Comparison of ENCODE assay signal across 8 cellular contexts in the genomic region with DNA sequence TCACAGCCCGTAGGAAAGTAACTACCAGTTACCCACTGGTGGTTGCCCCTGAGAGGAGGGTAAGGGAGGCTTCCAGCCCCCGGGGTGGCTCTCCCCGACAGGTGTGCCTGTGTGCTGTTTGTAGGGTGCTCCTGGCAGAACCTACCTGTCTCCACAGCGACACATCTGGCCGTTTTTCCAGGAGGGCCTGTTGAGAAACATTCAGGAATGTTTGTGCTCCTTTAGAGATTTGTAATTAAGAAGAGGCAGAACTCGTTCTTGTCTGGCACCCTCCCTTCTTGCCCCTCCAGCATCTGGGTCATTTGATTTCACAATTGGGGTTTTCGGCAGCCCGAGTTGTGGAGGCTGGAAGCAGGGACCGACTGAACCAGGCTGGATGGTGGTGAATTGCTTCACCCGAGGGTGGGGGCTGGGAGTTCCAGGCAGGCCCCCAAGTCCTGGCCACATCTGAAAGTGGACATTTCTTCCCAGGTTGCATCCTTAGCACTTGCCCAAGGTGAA.
DNase-seq lines count a peak whose midpoint lies in the region; ATAC-seq and TF ChIP-seq lines count a peak whose summit lies in the region.
"Had no signal": no experiment of that assay in that cellular context is flagged by ENCODE, and none has a peak within 500 bp of the region (broad histone marks: within the 10 kb centered on the region; RNA-seq: fewer than 3 reads in every experiment).

No MANE protein-coding gene starts in this region.

- H3K9me3 Mint-ChIP-seq in HFFc6 = no peaks in the 10 kb centered on the region
- no peaks in the 10 kb centered on the region for H3K9me3 Mint-ChIP-seq in natural killer cell
- H3K9me3 Mint-ChIP-seq: natural killer cell treated with Interleukin-12 subunit alpha and Interleukin-12 subunit beta and Interleukin-15 and Interleukin-18, amount 100 ng/mL, for 72 hours had no signal

- peak overlapping the region; percentile 89 for H3K27ac Mint-ChIP-seq in HFFc6
- no peak overlapping the region for H3K27ac Mint-ChIP-seq in natural killer cell
- H3K27ac Mint-ChIP-seq: natural killer cell treated with Interleukin-12 subunit alpha and Interleukin-12 subunit beta and Interleukin-15 and Interleukin-18, amount 100 ng/mL, for 72 hours had no signal

- DNase-seq in HFFc6 (peak; percentile 6), astrocyte of the cerebellum (ENCODE audit: low read depth) (no peak), iris pigment epithelial cell (ENCODE audit: low read depth) (peak; percentile 35), stomach (peak; percentile 74), NAMALWA (ENCODE audit: low spot score) (no peak), natural killer cell (no peak)

- in situ Hi-C loops in astrocyte of the cerebellum (cut with HindIII; ENCODE audit: low sequenced_read_pairs) = no loop called here

- H3K36me3 ChIP-seq in stomach = no peaks in the 10 kb centered on the region

- TF ChIP-seq CTCF in HFFc6 (IDR thresholded peaks at IDR 0.05) = 0 out of 2 replicates have a peak, but pooled peaks have one; percentile 13
- TF ChIP-seq CTCF in astrocyte of the cerebellum (IDR thresholded peaks at IDR 0.05; ENCODE audit: low read depth, low read length, missing control alignments) = peak; percentile 58
- peak in 3 of 7 experiments; percentile 8 to 38 (median 26) for TF ChIP-seq CTCF in stomach (IDR thresholded peaks at IDR 0.05)
- no peak for TF ChIP-seq CTCF in natural killer cell (IDR thresholded peaks at IDR 0.05)

- H3K4me3 Mint-ChIP-seq in HFFc6 (peak overlapping the region; percentile 69), natural killer cell (no peak overlapping the region)
- H3K4me3 Mint-ChIP-seq: natural killer cell treated with Interleukin-12 subunit alpha and Interleukin-12 subunit beta and Interleukin-15 and Interleukin-18, amount 100 ng/mL, for 72 hours had no signal

- H3K36me3 Mint-ChIP-seq in HFFc6 (ENCODE audit: low read depth) (peaks cover 6% of the 10 kb centered on the region; the same call in 1 of the 2 replicates), natural killer cell (no peaks in the 10 kb centered on the region)
- H3K36me3 Mint-ChIP-seq: natural killer cell treated with Interleukin-12 subunit alpha and Interleukin-12 subunit beta and Interleukin-15 and Interleukin-18, amount 100 ng/mL, for 72 hours had no signal

- WGBS in stomach, 5 donors = 13 to 57% (median 28%) methylated on average over 7 to 10 of the region's 10 CpGs

- H3K4me1 ChIP-seq in stomach = peaks cover 19 to 47% (median 29%) of the 10 kb centered on the region in 4 donors

- intact Hi-C loops in stomach (cut with DNase I; ENCODE audit: low total_unique reads) (no loop called here), natural killer cell (cut with micrococcal nuclease) (no loop called here)

- no peak for TF ChIP-seq POLR2A in stomach (IDR thresholded peaks at IDR 0.05)

- ATAC-seq in HG03135 (IDR thresholded peaks at IDR 0.05; ENCODE audit: unreplicated experiment) (no peak), natural killer cell (no peak)
- ATAC-seq: natural killer cell treated with Interleukin-12 subunit alpha and Interleukin-12 subunit beta and Interleukin-15 and Interleukin-18, amount 100 ng/mL, for 72 hours had no signal

- H3K4me3 ChIP-seq in astrocyte of the cerebellum (ENCODE audit: low read depth, low read length) (no peak overlapping the region), stomach (no peak overlapping the region)

- peak overlapping the region; percentile 22 to 73 (median 58) for H3K27ac ChIP-seq in stomach

- peaks cover 45% of the 10 kb centered on the region for H3K4me1 Mint-ChIP-seq in HFFc6 (ENCODE audit: low read depth)
- H3K4me1 Mint-ChIP-seq in natural killer cell = no peaks in the 10 kb centered on the region

- H3K27me3 Mint-ChIP-seq in HFFc6 (ENCODE audit: insufficient read depth) (peaks cover 2% of the 10 kb centered on the region), natural killer cell (ENCODE audit: low read depth in 2 of 2) (peaks cover 3 to 9% of the 10 kb centered on the region in 2 donors)

- H3K9me3 ChIP-seq in stomach = no peaks in the 10 kb centered on the region

- no peaks in the 10 kb centered on the region for H3K27me3 ChIP-seq in stomach

- no peak for TF ChIP-seq EP300 in stomach (IDR thresholded peaks at IDR 0.05)

Comparison
In these comparisons a context has a peak if more than half of its experiments do, and no peak if none do; other contexts are left out.
1. DNase-seq: peak in HFFc6 (single experiment), iris pigment epithelial cell (single experiment) and stomach (single experiment); none in astrocyte of the cerebellum (single experiment), NAMALWA (single experiment) and natural killer cell (single experiment).